In the genomic region with DNA sequence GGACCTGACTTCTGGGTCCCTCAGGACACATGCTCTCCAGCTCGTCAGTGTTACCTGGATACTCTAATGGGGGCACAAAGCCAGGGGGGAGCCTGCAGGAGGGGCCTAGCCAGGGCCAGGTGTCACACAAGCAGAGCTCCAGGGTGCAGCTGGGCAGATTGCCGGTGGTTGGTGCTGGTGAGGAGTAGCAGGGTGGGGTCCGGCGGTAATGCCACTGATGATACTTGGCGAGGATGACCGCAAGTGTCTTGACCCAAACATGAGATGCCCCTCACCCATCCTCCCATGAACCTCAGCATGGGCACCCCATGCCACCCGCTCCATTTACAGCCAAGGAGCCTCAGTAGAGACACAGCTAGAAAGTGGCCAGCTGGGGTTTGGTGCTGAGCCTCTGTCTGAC, we compare ENCODE assay signal across 12 cellular contexts. TPM values are rescaled to one million over a fixed set of nuclear protein-coding genes. Genes with fewer than 3 reads are reported as not detected.
DNase-seq lines count a peak whose midpoint lies in the region; ATAC-seq and TF ChIP-seq lines count a peak whose summit lies in the region.
"Had no signal": no experiment of that assay in that cellular context is flagged by ENCODE, and none has a peak within 500 bp of the region (broad histone marks: within the 10 kb centered on the region; RNA-seq: fewer than 3 reads in every experiment).

No MANE protein-coding gene starts in this region.

- TF ChIP-seq CTCF in MCF 10A (IDR thresholded peaks at IDR 0.05; ENCODE audit: unreplicated experiment) (no peak), mammary epithelial cell (conservative IDR thresholded peaks at IDR 0.05 in 1 of 2, IDR thresholded peaks at IDR 0.05 in 1 of 2; ENCODE audit: extremely low read depth in 1 of 2, insufficient read depth in 1 of 2, low read depth in 1 of 2, low read length in 2 of 2) (no peak), nephron (IDR thresholded peaks at IDR 0.05; ENCODE audit: unreplicated experiment in 3 of 3) (no peak), uterus (IDR thresholded peaks at IDR 0.05) (no peak)

- no peak for ATAC-seq in GM18909 (IDR thresholded peaks at IDR 0.05; ENCODE audit: poor library complexity, unreplicated experiment)
- no peak for ATAC-seq in activated T-cell treated with anti-CD3 and anti-CD28 coated beads, Interleukin-2, amount 50 U/mL, for 4 hours

- intact Hi-C loops in MCF 10A (cut with micrococcal nuclease) (no loop called here), mammary epithelial cell (cut with micrococcal nuclease) (no loop called here), uterus (cut with DNase I; ENCODE audit: low total_unique reads) (no loop called here)

- CTCF ChIA-PET in MCF 10A (lab: Yijun Ruan, JAX): no interaction called here
- CTCF ChIA-PET in mammary epithelial cell (lab: Charles Lee; ENCODE audit: low non-redundant PET): no interaction called here

- WGBS in mammary epithelial cell (ENCODE audit: low coverage, missing lambda C conversion rate): 80% methylated on average over 7 of the region's 7 CpGs

- H3K4me3 ChIP-seq in mammary epithelial cell (replicated peaks in 1 of 3; ENCODE audit: insufficient read depth in 1 of 3, low read depth in 2 of 3, low read length in 3 of 3): no peak overlapping the region
- H3K4me3 ChIP-seq in BLaER1: no peak overlapping the region
- H3K4me3 ChIP-seq in uterus: no peak overlapping the region
- H3K4me3 ChIP-seq: GM23338 had no signal

- peaks cover 4% of the 10 kb centered on the region for H3K27me3 ChIP-seq in mammary epithelial cell (ENCODE audit: insufficient read depth, low read length)
- H3K27me3 ChIP-seq in BLaER1: no peaks in the 10 kb centered on the region
- no peaks in the 10 kb centered on the region for H3K27me3 ChIP-seq in uterus

- H3K4me3 Mint-ChIP-seq in MCF 10A (ENCODE audit: unreplicated experiment): no peak overlapping the region
- H3K4me3 Mint-ChIP-seq in nephron: no peak overlapping the region
- H3K4me3 Mint-ChIP-seq in activated T-cell treated with anti-CD3 and anti-CD28 coated beads, Interleukin-2, amount 50 U/mL, for 4 hours: no peak overlapping the region
- H3K4me3 Mint-ChIP-seq: CD4-positive, CD25-positive, alpha-beta regulatory T cell; GM23338 had no signal

- H3K9me3 Mint-ChIP-seq in MCF 10A (ENCODE audit: unreplicated experiment): no peaks in the 10 kb centered on the region
- H3K9me3 Mint-ChIP-seq in nephron: peaks cover 4% of the 10 kb centered on the region
- peaks cover 9% of the 10 kb centered on the region for H3K9me3 Mint-ChIP-seq in activated T-cell treated with anti-CD3 and anti-CD28 coated beads, Interleukin-2, amount 50 U/mL, for 4 hours

- H3K4me1 Mint-ChIP-seq in MCF 10A (ENCODE audit: insufficient read depth, unreplicated experiment) (no peaks in the 10 kb centered on the region), nephron (peaks cover 69% of the 10 kb centered on the region)
- no peaks in the 10 kb centered on the region for H3K4me1 Mint-ChIP-seq in activated T-cell treated with anti-CD3 and anti-CD28 coated beads, Interleukin-2, amount 50 U/mL, for 4 hours (ENCODE audit: low read depth)
- H3K4me1 Mint-ChIP-seq: CD4-positive, CD25-positive, alpha-beta regulatory T cell had no signal

- BruUV-seq in MCF 10A (replicated peaks; lab: Mats Ljungman, UMichigan) (no TSS peak), mammary epithelial cell (replicated peaks; lab: Mats Ljungman, UMichigan) (no TSS peak)

- POLR2A ChIA-PET in MCF 10A (lab: Yijun Ruan, JAX): interaction anchor here (0.8 kb wide), 1 partner anchor 13 kb away, joined by 4 read pairs; no protein-coding TSS in a partner anchor

- H4K20me1 ChIP-seq in mammary epithelial cell (ENCODE audit: insufficient read depth, low read length) (no peaks in the 10 kb centered on the region), BLaER1 (no peaks in the 10 kb centered on the region)

- H3K27me3 Mint-ChIP-seq in MCF 10A (ENCODE audit: insufficient read depth, unreplicated experiment): peaks cover 35% of the 10 kb centered on the region
- H3K27me3 Mint-ChIP-seq in nephron (ENCODE audit: low read depth): peaks cover 3% of the 10 kb centered on the region
- H3K27me3 Mint-ChIP-seq in activated T-cell treated with anti-CD3 and anti-CD28 coated beads, Interleukin-2, amount 50 U/mL, for 4 hours (ENCODE audit: low read depth): no peaks in the 10 kb centered on the region
- H3K27me3 Mint-ChIP-seq: CD4-positive, CD25-positive, alpha-beta regulatory T cell had no signal

- H3K9ac ChIP-seq in mammary epithelial cell (ENCODE audit: insufficient read depth, low read length) (no peak overlapping the region), BLaER1 (no peak overlapping the region)

- H3K36me3 ChIP-seq in mammary epithelial cell (ENCODE audit: insufficient read depth, low read length) (no peaks in the 10 kb centered on the region), BLaER1 (no peaks in the 10 kb centered on the region), uterus (no peaks in the 10 kb centered on the region)

- H3K36me3 Mint-ChIP-seq in MCF 10A (ENCODE audit: insufficient read depth, unreplicated experiment) (no peaks in the 10 kb centered on the region), nephron (ENCODE audit: low read depth) (no peaks in the 10 kb centered on the region)
- peaks cover 9% of the 10 kb centered on the region for H3K36me3 Mint-ChIP-seq in activated T-cell treated with anti-CD3 and anti-CD28 coated beads, Interleukin-2, amount 50 U/mL, for 4 hours (ENCODE audit: insufficient read depth)

- no peak for TF ChIP-seq POLR2A in uterus (IDR thresholded peaks at IDR 0.05)

- in situ Hi-C loops in mammary epithelial cell (cut with MboI; ENCODE audit: low sequenced_read_pairs in 2 of 2): no loop called here

- dilution Hi-C loops in mammary epithelial cell (cut with HindIII; ENCODE audit: low sequenced_read_pairs): no loop called here

- no peaks in the 10 kb centered on the region for H3K4me1 ChIP-seq in mammary epithelial cell (ENCODE audit: insufficient read depth, low read length)
- H3K4me1 ChIP-seq in BLaER1: peaks cover 50% of the 10 kb centered on the region
- H3K4me1 ChIP-seq in uterus: peaks cover 7 to 24% of the 10 kb centered on the region in 2 donors

- H3K27ac ChIP-seq in mammary epithelial cell (ENCODE audit: insufficient read depth, low read depth, low read length) (no peak overlapping the region), BLaER1 (no peak overlapping the region), uterus (peak overlapping the region; percentile 81 to 93)
- H3K27ac ChIP-seq: 22Rv1 had no signal

- DNase-seq in MCF 10A (ENCODE audit: unreplicated experiment) (no peak), mammary epithelial cell (no peak), uterus (no peak)
- no peak for DNase-seq in activated T-cell treated with anti-CD3 and anti-CD28 coated beads, Interleukin-2, amount 50 U/mL, for 4 hours
- DNase-seq: CD4-positive, CD25-positive, alpha-beta regulatory T cell; DMS 273 treated with DMSO at 0.1 percent for 48 hours; H7 had no signal

- H3K4me2 ChIP-seq in mammary epithelial cell (ENCODE audit: insufficient read depth, low read depth, low read length) (no peak overlapping the region), BLaER1 (peak overlapping the region; percentile 63)
- H3K4me2 ChIP-seq: GM23338 had no signal

- H2AFZ ChIP-seq in mammary epithelial cell (ENCODE audit: low read depth, low read length): no peak overlapping the region
- H2AFZ ChIP-seq: GM23338 had no signal

- H3K79me2 ChIP-seq in mammary epithelial cell (ENCODE audit: insufficient read depth, low read length): no peaks in the 10 kb centered on the region

- H3K27ac Mint-ChIP-seq in MCF 10A (ENCODE audit: low read depth, unreplicated experiment) (peak overlapping the region; percentile 63), nephron (peak overlapping the region; percentile 20 to 96 (median 95))
- H3K27ac Mint-ChIP-seq: CD4-positive, CD25-positive, alpha-beta regulatory T cell; GM23338 had no signal

- H3K9me3 ChIP-seq in mammary epithelial cell (replicated peaks; ENCODE audit: insufficient read depth, low read length) (no peaks in the 10 kb centered on the region), BLaER1 (peaks cover 8% of the 10 kb centered on the region), uterus (no peaks in the 10 kb centered on the region)

RNA-seq across cellular contexts. Expression of gene KCNQ1OT1, which starts 15.1 kb away (rescaled TPM):
- 1.3 and 1.7 TPM in 2 replicates for total RNA-seq in MCF 10A (2022)
- total RNA-seq in mammary epithelial cell: 1 to 10 TPM in 1 of 2 donors, under 1 TPM in 1; 0.82 to 1.0 TPM
- 0.01 TPM for polyA plus RNA-seq in mammary epithelial cell
- polyA minus RNA-seq in mammary epithelial cell: 0.67 TPM
- total RNA-seq in uterus: 10 to 100 TPM in 2 of 4 donors, 1 to 10 TPM in 2; 2.6 to 19.4 (median 10.9) TPM
- total RNA-seq in activated T-cell treated with anti-CD3 and anti-CD28 coated beads, Interleukin-2, amount 50 U/mL, for 4 hours: under 1 TPM; 0.18 to 0.20 (median 0.19) TPM

Comparison
In these comparisons a context has a peak if more than half of its experiments do, and no peak if none do; other contexts are left out.
1. H3K27ac ChIP-seq: peak in uterus (2 of 2); none in mammary epithelial cell (single experiment) and BLaER1 (single experiment).